ENCODE assay signal across 1 cellular context in genomic region chr1:110235181-110235838, GRCh38.
TF ChIP-seq lines count a peak whose summit lies in the region.

No MANE protein-coding gene starts in this region.

TF ChIP-seq in SK-N-SH, 30 proteins besides CTCF, POLR2A, EP300 and RAD21 (continued from another document):
- TF ChIP-seq USF1 (IDR thresholded peaks at IDR 0.05; ENCODE audit: borderline replicate concordance, low read depth) (no peak), FOXJ3 (CRISPR knock-in tag; IDR thresholded peaks at IDR 0.05) (peak; percentile 61; the same call in 1 of the 2 replicates), MAX (IDR thresholded peaks at IDR 0.05; ENCODE audit: low read depth) (no peak), JUND (IDR thresholded peaks at IDR 0.05) (no peak), TEAD4 (IDR thresholded peaks at IDR 0.05; ENCODE audit: borderline replicate concordance, insufficient read depth) (no peak), REST (IDR thresholded peaks at IDR 0.05; ENCODE audit: low read depth, low read length) (no peak), USF2 (IDR thresholded peaks at IDR 0.05; ENCODE audit: borderline replicate concordance, low read depth, low read length) (no peak), CHD2 (IDR thresholded peaks at IDR 0.05; ENCODE audit: low read length, partially characterized antibody) (peak; percentile 40), ELF1 (IDR thresholded peaks at IDR 0.05) (no peak), RCOR1 (IDR thresholded peaks at IDR 0.05; ENCODE audit: low read length) (peak; percentile 39; the same call in 1 of the 2 replicates), TAF1 (IDR thresholded peaks at IDR 0.05; ENCODE audit: borderline replicate concordance, low read depth, low read length) (no peak), SIN3A (IDR thresholded peaks at IDR 0.05; ENCODE audit: borderline replicate concordance, low read depth, low read length) (no peak), SMC3 (IDR thresholded peaks at IDR 0.05; ENCODE audit: low read depth, low read length) (peak; percentile 18; the same call in 1 of the 2 replicates), GABPA (IDR thresholded peaks at IDR 0.05; ENCODE audit: low read depth) (no peak), FOSL2 (IDR thresholded peaks at IDR 0.05; ENCODE audit: borderline replicate concordance, low read depth) (no peak), IRF3 (IDR thresholded peaks at IDR 0.05; ENCODE audit: low read depth, low read length) (no peak)
